ENCODE assay signal across 8 cellular contexts in the genomic region with DNA sequence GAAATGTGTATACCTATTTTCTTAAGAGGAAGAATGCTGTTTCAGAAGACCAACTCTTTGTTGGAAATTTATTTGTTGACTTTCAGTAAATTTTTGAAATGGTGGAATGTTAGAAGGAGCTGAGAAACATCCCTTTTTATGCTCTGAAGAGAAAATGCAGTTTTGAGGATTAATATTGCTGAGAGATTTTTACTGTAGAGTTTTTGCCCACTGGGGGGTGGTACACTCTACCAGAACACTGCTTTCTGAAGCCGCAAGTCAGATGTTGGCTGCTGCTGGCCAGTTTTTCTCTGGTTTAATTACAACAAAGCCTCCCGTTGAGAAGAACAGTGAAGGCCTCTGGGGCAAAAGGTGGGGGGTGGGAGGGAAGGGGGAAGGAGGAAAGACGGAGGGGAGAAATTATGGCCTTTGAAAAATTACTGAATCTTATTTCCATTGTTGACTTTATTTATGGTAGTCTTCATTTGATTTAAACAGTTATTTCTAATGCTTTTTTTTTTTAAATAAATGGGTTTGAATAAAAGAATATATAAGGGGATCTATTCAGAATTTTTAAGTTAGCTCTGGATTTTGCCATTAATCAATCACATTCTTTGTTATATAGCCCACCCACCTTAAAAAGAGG.
DNase-seq lines count a peak whose midpoint lies in the region; ATAC-seq and TF ChIP-seq lines count a peak whose summit lies in the region.

No MANE protein-coding gene starts in this region.

- TF ChIP-seq EP300 in Ishikawa (IDR thresholded peaks at IDR 0.05; ENCODE audit: borderline replicate concordance) = no peak

- ATAC-seq in SK-N-SH treated with all-trans-retinoic acid at 6 μM for 48 hours (peak; percentile 24; the same call in 2 of the 3 replicates), HG03095 (IDR thresholded peaks at IDR 0.05; ENCODE audit: unreplicated experiment) (no peak), HG02588 (IDR thresholded peaks at IDR 0.05; ENCODE audit: unreplicated experiment) (no peak)

- H3K36me3 ChIP-seq in iPS DF 6.9 (ENCODE audit: control insufficient read depth, insufficient read depth, low read length) = no peaks in the 10 kb centered on the region

- no peak overlapping the region for H3K27ac ChIP-seq in iPS DF 6.9 (ENCODE audit: low read length)

- DNase-seq in Ammon's horn (ENCODE audit: low spot score) = peak; percentile 84
- peak; percentile 16 for DNase-seq in iPS DF 6.9 (ENCODE audit: low read depth, low spot score)
- DNase-seq in smooth muscle cell of the brain vasculature (ENCODE audit: low read depth, low spot score) = peak; percentile 18
- DNase-seq in activated effector memory CD4-positive, alpha-beta T cell treated with anti-CD3 and anti-CD28 coated beads, Interleukin-2, amount 50 U/mL, for 16 hours = no peak

- H3K4me3 ChIP-seq in iPS DF 6.9 (ENCODE audit: low read length) = no peak overlapping the region

- no CpG with 5 or more reads among the region's 3 CpGs for WGBS in iPS DF 6.9 (ENCODE audit: insufficient coverage, insufficient read length)

- 0 out of 2 replicates have a peak, but pooled peaks cover 1% of the 10 kb centered on the region for H3K4me1 ChIP-seq in iPS DF 6.9 (ENCODE audit: control insufficient read depth, insufficient read depth, low read length)

- peak; percentile 47 for TF ChIP-seq RAD21 in Ishikawa (IDR thresholded peaks at IDR 0.05; ENCODE audit: low read depth)

- H3K9me3 ChIP-seq in iPS DF 6.9 (ENCODE audit: control insufficient read depth, insufficient read depth, low read length) = no peaks in the 10 kb centered on the region

- no peaks in the 10 kb centered on the region for H3K27me3 ChIP-seq in iPS DF 6.9 (ENCODE audit: control insufficient read depth, insufficient read depth, low read length)

TF ChIP-seq in Ishikawa, 13 proteins besides CTCF, POLR2A, EP300 and RAD21:
- TF ChIP-seq CREB1 (IDR thresholded peaks at IDR 0.05; ENCODE audit: low read depth) = no peak
- no peak for TF ChIP-seq TAF1 (IDR thresholded peaks at IDR 0.05; ENCODE audit: low read depth)
- no peak for TF ChIP-seq EGR1 (IDR thresholded peaks at IDR 0.05)
- no peak for TF ChIP-seq TEAD4 (IDR thresholded peaks at IDR 0.05)
- TF ChIP-seq, protein P1, sequence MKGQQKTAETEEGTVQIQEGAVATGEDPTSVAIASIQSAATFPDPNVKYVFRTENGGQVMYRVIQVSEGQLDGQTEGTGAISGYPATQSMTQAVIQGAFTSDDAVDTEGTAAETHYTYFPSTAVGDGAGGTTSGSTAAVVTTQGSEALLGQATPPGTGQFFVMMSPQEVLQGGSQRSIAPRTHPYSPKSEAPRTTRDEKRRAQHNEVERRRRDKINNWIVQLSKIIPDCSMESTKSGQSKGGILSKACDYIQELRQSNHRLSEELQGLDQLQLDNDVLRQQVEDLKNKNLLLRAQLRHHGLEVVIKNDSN (IDR thresholded peaks at IDR 0.05) = no peak
- no peak for TF ChIP-seq CEBPB (IDR thresholded peaks at IDR 0.05)
- TF ChIP-seq FOXM1 (IDR thresholded peaks at IDR 0.05; ENCODE audit: borderline replicate concordance, low read depth) = no peak
- TF ChIP-seq TCF12 (IDR thresholded peaks at IDR 0.05; ENCODE audit: low read depth) = no peak
- TF ChIP-seq YY1 (IDR thresholded peaks at IDR 0.05; ENCODE audit: low read depth) = no peak
- TF ChIP-seq, protein P2, sequence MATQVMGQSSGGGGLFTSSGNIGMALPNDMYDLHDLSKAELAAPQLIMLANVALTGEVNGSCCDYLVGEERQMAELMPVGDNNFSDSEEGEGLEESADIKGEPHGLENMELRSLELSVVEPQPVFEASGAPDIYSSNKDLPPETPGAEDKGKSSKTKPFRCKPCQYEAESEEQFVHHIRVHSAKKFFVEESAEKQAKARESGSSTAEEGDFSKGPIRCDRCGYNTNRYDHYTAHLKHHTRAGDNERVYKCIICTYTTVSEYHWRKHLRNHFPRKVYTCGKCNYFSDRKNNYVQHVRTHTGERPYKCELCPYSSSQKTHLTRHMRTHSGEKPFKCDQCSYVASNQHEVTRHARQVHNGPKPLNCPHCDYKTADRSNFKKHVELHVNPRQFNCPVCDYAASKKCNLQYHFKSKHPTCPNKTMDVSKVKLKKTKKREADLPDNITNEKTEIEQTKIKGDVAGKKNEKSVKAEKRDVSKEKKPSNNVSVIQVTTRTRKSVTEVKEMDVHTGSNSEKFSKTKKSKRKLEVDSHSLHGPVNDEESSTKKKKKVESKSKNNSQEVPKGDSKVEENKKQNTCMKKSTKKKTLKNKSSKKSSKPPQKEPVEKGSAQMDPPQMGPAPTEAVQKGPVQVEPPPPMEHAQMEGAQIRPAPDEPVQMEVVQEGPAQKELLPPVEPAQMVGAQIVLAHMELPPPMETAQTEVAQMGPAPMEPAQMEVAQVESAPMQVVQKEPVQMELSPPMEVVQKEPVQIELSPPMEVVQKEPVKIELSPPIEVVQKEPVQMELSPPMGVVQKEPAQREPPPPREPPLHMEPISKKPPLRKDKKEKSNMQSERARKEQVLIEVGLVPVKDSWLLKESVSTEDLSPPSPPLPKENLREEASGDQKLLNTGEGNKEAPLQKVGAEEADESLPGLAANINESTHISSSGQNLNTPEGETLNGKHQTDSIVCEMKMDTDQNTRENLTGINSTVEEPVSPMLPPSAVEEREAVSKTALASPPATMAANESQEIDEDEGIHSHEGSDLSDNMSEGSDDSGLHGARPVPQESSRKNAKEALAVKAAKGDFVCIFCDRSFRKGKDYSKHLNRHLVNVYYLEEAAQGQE (IDR thresholded peaks at IDR 0.05; ENCODE audit: low read depth) = no peak
- TF ChIP-seq NFIC (IDR thresholded peaks at IDR 0.05) = no peak
- no peak for TF ChIP-seq ZBTB7A (IDR thresholded peaks at IDR 0.05; ENCODE audit: low read depth)
- TF ChIP-seq, protein P3, sequence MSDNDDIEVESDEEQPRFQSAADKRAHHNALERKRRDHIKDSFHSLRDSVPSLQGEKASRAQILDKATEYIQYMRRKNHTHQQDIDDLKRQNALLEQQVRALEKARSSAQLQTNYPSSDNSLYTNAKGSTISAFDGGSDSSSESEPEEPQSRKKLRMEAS (IDR thresholded peaks at IDR 0.05) = no peak

TF ChIP-seq in SK-N-SH treated with all-trans-retinoic acid at 6 μM for 48 hours, 23 proteins besides CTCF, POLR2A, EP300 and RAD21:
- TF ChIP-seq CSDC2 (CRISPR knock-in tag; IDR thresholded peaks at IDR 0.05) (no peak), TCF4 (CRISPR knock-in tag; IDR thresholded peaks at IDR 0.05; ENCODE audit: borderline replicate concordance) (no peak), RARB (CRISPR knock-in tag; IDR thresholded peaks at IDR 0.05) (no peak), ZNF565 (CRISPR knock-in tag; conservative IDR thresholded peaks at IDR 0.05; ENCODE audit: low read depth) (no peak), BACH2 (CRISPR knock-in tag; IDR thresholded peaks at IDR 0.05; ENCODE audit: borderline replicate concordance) (no peak)
- TF ChIP-seq, protein P4, sequence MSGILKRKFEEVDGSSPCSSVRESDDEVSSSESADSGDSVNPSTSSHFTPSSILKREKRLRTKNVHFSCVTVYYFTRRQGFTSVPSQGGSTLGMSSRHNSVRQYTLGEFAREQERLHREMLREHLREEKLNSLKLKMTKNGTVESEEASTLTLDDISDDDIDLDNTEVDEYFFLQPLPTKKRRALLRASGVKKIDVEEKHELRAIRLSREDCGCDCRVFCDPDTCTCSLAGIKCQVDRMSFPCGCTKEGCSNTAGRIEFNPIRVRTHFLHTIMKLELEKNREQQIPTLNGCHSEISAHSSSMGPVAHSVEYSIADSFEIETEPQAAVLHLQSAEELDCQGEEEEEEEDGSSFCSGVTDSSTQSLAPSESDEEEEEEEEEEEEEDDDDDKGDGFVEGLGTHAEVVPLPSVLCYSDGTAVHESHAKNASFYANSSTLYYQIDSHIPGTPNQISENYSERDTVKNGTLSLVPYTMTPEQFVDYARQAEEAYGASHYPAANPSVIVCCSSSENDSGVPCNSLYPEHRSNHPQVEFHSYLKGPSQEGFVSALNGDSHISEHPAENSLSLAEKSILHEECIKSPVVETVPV (CRISPR knock-in tag; IDR thresholded peaks at IDR 0.05) = no peak
